In the genomic region with DNA sequence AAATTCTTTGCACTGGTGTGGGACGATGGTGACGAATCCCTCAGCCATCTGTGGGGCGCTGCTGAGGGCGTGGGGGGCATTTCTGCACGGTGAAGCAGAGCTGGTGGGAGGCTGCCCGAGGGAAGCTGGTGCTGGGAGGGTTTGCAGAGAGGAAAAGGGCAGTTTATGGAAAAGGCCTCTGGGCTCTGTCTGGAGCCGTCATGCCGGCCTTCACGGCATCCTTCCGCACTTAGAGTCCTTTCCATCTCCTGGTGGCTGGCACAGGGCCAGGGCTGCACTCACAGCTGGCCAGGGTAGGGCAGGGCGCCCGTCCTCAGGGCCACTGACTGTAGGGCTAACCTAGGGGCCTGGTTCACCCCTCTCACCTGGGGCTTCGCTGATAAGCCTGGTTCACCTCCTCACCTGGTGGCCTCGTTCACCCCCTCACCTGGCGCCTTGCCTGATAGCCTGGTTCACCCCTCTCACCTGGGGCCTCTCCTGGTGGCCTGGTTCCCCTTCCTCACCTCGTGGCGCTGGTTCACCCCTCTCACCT, we compare ENCODE assay signal across 9 cellular contexts. TPM values are rescaled to one million over a fixed set of nuclear protein-coding genes. Genes with fewer than 3 reads are reported as not detected.
DNase-seq lines count a peak whose midpoint lies in the region; ATAC-seq and TF ChIP-seq lines count a peak whose summit lies in the region.
"Had no signal": no experiment of that assay in that cellular context is flagged by ENCODE, and none has a peak within 500 bp of the region (broad histone marks: within the 10 kb centered on the region; RNA-seq: fewer than 3 reads in every experiment).

No MANE protein-coding gene starts in this region.

- peak overlapping the region; percentile 55 for H3K4me3 Mint-ChIP-seq in osteocyte (ENCODE audit: unreplicated experiment)
- H3K4me3 Mint-ChIP-seq in activated naive CD8-positive, alpha-beta T cell treated with anti-CD3 and anti-CD28 coated beads, Interleukin-2, amount 50 U/mL, for 24 hours = no peak overlapping the region

- ATAC-seq in activated naive CD8-positive, alpha-beta T cell treated with anti-CD3 and anti-CD28 coated beads, Interleukin-2, amount 50 U/mL, for 24 hours = no peak
- ATAC-seq in HG03025 (IDR thresholded peaks at IDR 0.05; ENCODE audit: low FRiP score, unreplicated experiment) = no peak
- ATAC-seq in GM21717 (IDR thresholded peaks at IDR 0.05; ENCODE audit: unreplicated experiment) = no peak

- DNase-seq in DMS79 treated with DMSO at 0.1 percent for 48 hours (lab: John Stamatoyannopoulos, UW) (peak; percentile 45), NCI-H146 (lab: John Stamatoyannopoulos, UW) (peak; percentile 68), coronary artery (ENCODE audit: low spot score) (no peak), osteocyte (ENCODE audit: extremely low spot score, unreplicated experiment) (no peak), RKO (ENCODE audit: low spot score) (no peak)
- DNase-seq in activated naive CD8-positive, alpha-beta T cell treated with anti-CD3 and anti-CD28 coated beads, Interleukin-2, amount 50 U/mL, for 24 hours = no peak
- DNase-seq: activated gamma-delta T cell had no signal

- H3K27me3 Mint-ChIP-seq in osteocyte (ENCODE audit: unreplicated experiment) = no peaks in the 10 kb centered on the region
- peaks cover 55% of the 10 kb centered on the region for H3K27me3 Mint-ChIP-seq in activated naive CD8-positive, alpha-beta T cell treated with anti-CD3 and anti-CD28 coated beads, Interleukin-2, amount 50 U/mL, for 24 hours

- peak overlapping the region; percentile 24 for H3K27ac Mint-ChIP-seq in osteocyte (ENCODE audit: unreplicated experiment)
- H3K27ac Mint-ChIP-seq in activated naive CD8-positive, alpha-beta T cell treated with anti-CD3 and anti-CD28 coated beads, Interleukin-2, amount 50 U/mL, for 24 hours = no peak overlapping the region

- H3K27ac ChIP-seq in coronary artery = no peak overlapping the region

- peak overlapping the region; percentile 68 for H3K4me3 ChIP-seq in coronary artery

- H3K4me1 Mint-ChIP-seq in osteocyte (ENCODE audit: unreplicated experiment) = peaks cover 32% of the 10 kb centered on the region
- H3K4me1 Mint-ChIP-seq in activated naive CD8-positive, alpha-beta T cell treated with anti-CD3 and anti-CD28 coated beads, Interleukin-2, amount 50 U/mL, for 24 hours = peaks cover 12% of the 10 kb centered on the region

- no peak for TF ChIP-seq CTCF in coronary artery (IDR thresholded peaks at IDR 0.05)
- TF ChIP-seq CTCF in osteocyte (IDR thresholded peaks at IDR 0.05) = no peak

- no peaks in the 10 kb centered on the region for H3K36me3 Mint-ChIP-seq in osteocyte (ENCODE audit: unreplicated experiment)
- no peaks in the 10 kb centered on the region for H3K36me3 Mint-ChIP-seq in activated naive CD8-positive, alpha-beta T cell treated with anti-CD3 and anti-CD28 coated beads, Interleukin-2, amount 50 U/mL, for 24 hours (ENCODE audit: low read depth)

- H3K9me3 Mint-ChIP-seq in osteocyte (ENCODE audit: unreplicated experiment) = no peaks in the 10 kb centered on the region
- H3K9me3 Mint-ChIP-seq in activated naive CD8-positive, alpha-beta T cell treated with anti-CD3 and anti-CD28 coated beads, Interleukin-2, amount 50 U/mL, for 24 hours = no peaks in the 10 kb centered on the region

RNA-seq across cellular contexts. Expression of gene AMZ1, which starts 0.6 kb away (rescaled TPM):
- 5.8 and 6.6 TPM in 2 replicates for total RNA-seq in osteocyte

RNA-seq across cellular contexts. Expression of gene TTYH3, which starts 55.6 kb away (rescaled TPM):
- 371 and 376 TPM in 2 replicates for total RNA-seq in osteocyte

Comparison
In these comparisons a context has a peak if more than half of its experiments do, and no peak if none do; other contexts are left out.
1. DNase-seq: peak in DMS79 treated with DMSO at 0.1 percent for 48 hours (single experiment) and NCI-H146 (single experiment); none in coronary artery (single experiment), osteocyte (single experiment), activated naive CD8-positive, alpha-beta T cell treated with anti-CD3 and anti-CD28 coated beads, Interleukin-2, amount 50 U/mL, for 24 hours (single experiment) and RKO (single experiment).